21 cellular contexts compared by ENCODE assay signal in genomic region chr12:108614041-108614440, GRCh38. TPM values are rescaled to one million over a fixed set of nuclear protein-coding genes. Genes with fewer than 3 reads are reported as not detected.
DNase-seq lines count a peak whose midpoint lies in the region; ATAC-seq and TF ChIP-seq lines count a peak whose summit lies in the region.
"Had no signal": no experiment of that assay in that cellular context is flagged by ENCODE, and none has a peak within 500 bp of the region (broad histone marks: within the 10 kb centered on the region; RNA-seq: fewer than 3 reads in every experiment).

No MANE protein-coding gene starts in this region.

- DNase-seq in activated CD4-positive, alpha-beta T cell treated with anti-CD3 and anti-CD28 coated beads, Interleukin-2, amount 10 ng/mL, durations not matched to agents 24 days and 14 days = no peak
- DNase-seq in activated CD4-positive, alpha-beta T cell treated with anti-CD3 and anti-CD28 coated beads for 48 hours = no peak
- DNase-seq in activated B cell treated with CpG ODN at 0.5 μM for 24 hours (no peak), immature natural killer cell (no peak), NCI-H128 (lab: John Stamatoyannopoulos, UW; ENCODE audit: unreplicated experiment) (no peak)
- no peak for DNase-seq in activated CD8-positive, alpha-beta memory T cell treated with anti-CD3 and anti-CD28 coated beads, Interleukin-2, amount 50 U/mL, for 48 hours
- DNase-seq: activated CD8-positive, alpha-beta memory T cell treated with anti-CD3 and anti-CD28 coated beads for 24 hours; activated naive CD4-positive, alpha-beta T cell; activated T-cell treated with anti-CD3 and anti-CD28 coated beads, Interleukin-2, amount 50 U/mL, for 24 hours; AML-193; cortex of kidney; KBM-7; left ventricle myocardium superior; NCI-H1417 treated with DMSO at 0.1 percent for 48 hours; NCI-H2081 treated with DMSO at 0.1 percent for 48 hours; OCI-M1; transverse colon had no signal

- H3K4me1 Mint-ChIP-seq in activated CD4-positive, alpha-beta T cell treated with anti-CD3 and anti-CD28 coated beads, Interleukin-2, amount 10 ng/mL, durations not matched to agents 24 days and 14 days = peaks cover 40% of the 10 kb centered on the region
- peaks cover 72% of the 10 kb centered on the region for H3K4me1 Mint-ChIP-seq in activated B cell treated with CpG ODN at 0.5 μM for 24 hours
- peaks cover 48 to 54% of the 10 kb centered on the region in 2 donors for H3K4me1 Mint-ChIP-seq in immature natural killer cell
- H3K4me1 Mint-ChIP-seq in stimulated activated memory B cell treated with anti-CD40 and anti-IgM and Interleukin-4, amounts not matched to agents 10 μg/mL and 1 μg/mL and 100 μg/mL, for 72 hours = peaks cover 71% of the 10 kb centered on the region

- H3K36me3 Mint-ChIP-seq in activated CD4-positive, alpha-beta T cell treated with anti-CD3 and anti-CD28 coated beads, Interleukin-2, amount 10 ng/mL, durations not matched to agents 24 days and 14 days (ENCODE audit: low read depth) = peaks cover 27% of the 10 kb centered on the region
- H3K36me3 Mint-ChIP-seq in activated B cell treated with CpG ODN at 0.5 μM for 24 hours (ENCODE audit: low read depth) (no peaks in the 10 kb centered on the region), immature natural killer cell (peaks cover 4 to 17% (median 12%) of the 10 kb centered on the region in 3 donors)
- H3K36me3 Mint-ChIP-seq in stimulated activated memory B cell treated with anti-CD40 and anti-IgM and Interleukin-4, amounts not matched to agents 10 μg/mL and 1 μg/mL and 100 μg/mL, for 72 hours = peaks cover 7% of the 10 kb centered on the region
- H3K36me3 Mint-ChIP-seq: neural progenitor cell had no signal

- peaks cover 7% of the 10 kb centered on the region for H3K9me3 Mint-ChIP-seq in activated CD4-positive, alpha-beta T cell treated with anti-CD3 and anti-CD28 coated beads, Interleukin-2, amount 10 ng/mL, durations not matched to agents 24 days and 14 days
- H3K9me3 Mint-ChIP-seq in activated B cell treated with CpG ODN at 0.5 μM for 24 hours (no peaks in the 10 kb centered on the region), immature natural killer cell (peaks cover 0 to 3% (median 0%) of the 10 kb centered on the region in 6 donors)
- H3K9me3 Mint-ChIP-seq in stimulated activated memory B cell treated with anti-CD40 and anti-IgM and Interleukin-4, amounts not matched to agents 10 μg/mL and 1 μg/mL and 100 μg/mL, for 72 hours = peaks cover 6% of the 10 kb centered on the region
- H3K9me3 Mint-ChIP-seq: neural progenitor cell had no signal

- POLR2A ChIA-PET in activated B cell treated with CpG ODN at 0.5 μM for 24 hours (lab: Charles Lee) = interaction anchor here (2.1 to 9.7 kb wide), 4 partner anchors 19 to 53 kb away, joined by 6 to 182 read pairs (median 116); partner anchors contain the start of genes ISCU, SART3 and SELPLG

- no peak overlapping the region for H3K4me3 Mint-ChIP-seq in activated CD4-positive, alpha-beta T cell treated with anti-CD3 and anti-CD28 coated beads, Interleukin-2, amount 10 ng/mL, durations not matched to agents 24 days and 14 days
- H3K4me3 Mint-ChIP-seq in activated B cell treated with CpG ODN at 0.5 μM for 24 hours (no peak overlapping the region), immature natural killer cell (no peak overlapping the region)
- no peak overlapping the region for H3K4me3 Mint-ChIP-seq in stimulated activated memory B cell treated with anti-CD40 and anti-IgM and Interleukin-4, amounts not matched to agents 10 μg/mL and 1 μg/mL and 100 μg/mL, for 72 hours
- H3K4me3 Mint-ChIP-seq: activated T-cell treated with anti-CD3 and anti-CD28 coated beads, Interleukin-2, amount 50 U/mL, for 24 hours; neural progenitor cell had no signal

- peaks cover 3% of the 10 kb centered on the region for H3K27me3 Mint-ChIP-seq in activated CD4-positive, alpha-beta T cell treated with anti-CD3 and anti-CD28 coated beads, Interleukin-2, amount 10 ng/mL, durations not matched to agents 24 days and 14 days
- no peaks in the 10 kb centered on the region for H3K27me3 Mint-ChIP-seq in activated B cell treated with CpG ODN at 0.5 μM for 24 hours
- H3K27me3 Mint-ChIP-seq in immature natural killer cell (ENCODE audit: low read depth in 3 of 3) = peaks cover 2 to 8% (median 5%) of the 10 kb centered on the region in 3 donors
- no peaks in the 10 kb centered on the region for H3K27me3 Mint-ChIP-seq in stimulated activated memory B cell treated with anti-CD40 and anti-IgM and Interleukin-4, amounts not matched to agents 10 μg/mL and 1 μg/mL and 100 μg/mL, for 72 hours
- H3K27me3 Mint-ChIP-seq: activated T-cell treated with anti-CD3 and anti-CD28 coated beads, Interleukin-2, amount 50 U/mL, for 24 hours had no signal

- ATAC-seq in activated B cell treated with CpG ODN at 0.5 μM for 24 hours (ENCODE audit: low read depth) = no peak
- no peak for ATAC-seq in stimulated activated memory B cell treated with anti-CD40 and anti-IgM and Interleukin-4, amounts not matched to agents 10 μg/mL and 1 μg/mL and 100 μg/mL, for 72 hours
- ATAC-seq in HG02798 (IDR thresholded peaks at IDR 0.05; ENCODE audit: poor library complexity, unreplicated experiment) = no peak
- ATAC-seq: left ventricle myocardium superior had no signal

- peak overlapping the region; percentile 10 for H3K27ac Mint-ChIP-seq in activated CD4-positive, alpha-beta T cell treated with anti-CD3 and anti-CD28 coated beads, Interleukin-2, amount 10 ng/mL, durations not matched to agents 24 days and 14 days
- H3K27ac Mint-ChIP-seq in activated B cell treated with CpG ODN at 0.5 μM for 24 hours (peak overlapping the region; percentile 65), immature natural killer cell (peak overlapping the region in 5 of 6 donors; percentile 8 to 85 (median 69))
- peak overlapping the region; percentile 86 for H3K27ac Mint-ChIP-seq in stimulated activated memory B cell treated with anti-CD40 and anti-IgM and Interleukin-4, amounts not matched to agents 10 μg/mL and 1 μg/mL and 100 μg/mL, for 72 hours
- H3K27ac Mint-ChIP-seq: neural progenitor cell had no signal

- intact Hi-C loops in activated CD4-positive, alpha-beta T cell treated with anti-CD3 and anti-CD28 coated beads, Interleukin-2, amount 10 ng/mL, durations not matched to agents 24 days and 14 days (cut with micrococcal nuclease) = no loop called here
- intact Hi-C loops in activated B cell treated with CpG ODN at 0.5 μM for 24 hours (cut with micrococcal nuclease) = no loop called here

- CTCF ChIA-PET in activated B cell treated with CpG ODN at 0.5 μM for 24 hours (lab: Charles Lee) = interaction anchor here (1.9 to 11.2 kb wide), 3 partner anchors 20 to 51 kb away, joined by 6 to 338 read pairs (median 38); partner anchors contain the start of genes ISCU, SART3 and SELPLG

- TF ChIP-seq CTCF in activated B cell treated with CpG ODN at 0.5 μM for 24 hours (IDR thresholded peaks at IDR 0.05) = no peak

RNA-seq across cellular contexts. Expression of gene TMEM119, which starts 16.2 kb away (rescaled TPM):
- 0.47 TPM in 1 of 2 replicates, not detected in the other for total RNA-seq in activated CD4-positive, alpha-beta T cell treated with anti-CD3 and anti-CD28 coated beads, Interleukin-2, amount 10 ng/mL, durations not matched to agents 24 days and 14 days
- not detected in 2 replicates for total RNA-seq in activated B cell treated with CpG ODN at 0.5 μM for 24 hours
- under 1 TPM in 1 of 3 donors, not detected in 2; 0.47 TPM for polyA plus RNA-seq in immature natural killer cell
- total RNA-seq: A172 had no signal

RNA-seq across cellular contexts. Expression of gene SELPLG, which starts 19.7 kb away (rescaled TPM):
- 47.4 and 49.4 TPM in 2 replicates for total RNA-seq in activated CD4-positive, alpha-beta T cell treated with anti-CD3 and anti-CD28 coated beads, Interleukin-2, amount 10 ng/mL, durations not matched to agents 24 days and 14 days
- total RNA-seq in activated B cell treated with CpG ODN at 0.5 μM for 24 hours = 1.8 and 2.0 TPM in 2 replicates
- 100 to 1,000 TPM; 429 to 815 (median 508) TPM for polyA plus RNA-seq in immature natural killer cell

RNA-seq across cellular contexts. Expression of gene ISCU, which starts 51.6 kb away (rescaled TPM):
- 61.5 and 66.1 TPM in 2 replicates for total RNA-seq in activated CD4-positive, alpha-beta T cell treated with anti-CD3 and anti-CD28 coated beads, Interleukin-2, amount 10 ng/mL, durations not matched to agents 24 days and 14 days
- total RNA-seq in activated B cell treated with CpG ODN at 0.5 μM for 24 hours = 114 and 117 TPM in 2 replicates
- polyA plus RNA-seq in immature natural killer cell = 100 to 1,000 TPM; 159 to 211 (median 178) TPM

RNA-seq across cellular contexts. Expression of gene SART3, which starts 53.1 kb away (rescaled TPM):
- total RNA-seq in activated CD4-positive, alpha-beta T cell treated with anti-CD3 and anti-CD28 coated beads, Interleukin-2, amount 10 ng/mL, durations not matched to agents 24 days and 14 days = 89.1 and 90.5 TPM in 2 replicates
- total RNA-seq in activated B cell treated with CpG ODN at 0.5 μM for 24 hours = 88.4 and 107 TPM in 2 replicates
- 10 to 100 TPM; 21.5 to 51.1 (median 30.5) TPM for polyA plus RNA-seq in immature natural killer cell

Comparison
In these comparisons a context has a peak if more than half of its experiments do, and no peak if none do; other contexts are left out.
1. H3K27ac Mint-ChIP-seq: peak in every context shown above with its lines; median percentile 86 in stimulated activated memory B cell treated with anti-CD40 and anti-IgM and Interleukin-4, amounts not matched to agents 10 μg/mL and 1 μg/mL and 100 μg/mL, for 72 hours; 69 in immature natural killer cell; 65 in activated B cell treated with CpG ODN at 0.5 μM for 24 hours; 10 in activated CD4-positive, alpha-beta T cell treated with anti-CD3 and anti-CD28 coated beads, Interleukin-2, amount 10 ng/mL, durations not matched to agents 24 days and 14 days.
2. RNA of gene SELPLG, which starts 19.7 kb away (total RNA-seq): 47.4 to 49.4 TPM in activated CD4-positive, alpha-beta T cell treated with anti-CD3 and anti-CD28 coated beads, Interleukin-2, amount 10 ng/mL, durations not matched to agents 24 days and 14 days; 1.8 to 2.0 TPM in activated B cell treated with CpG ODN at 0.5 μM for 24 hours; every median in the first group is over 10 times any median in the second.